ENCODE assay signal across 20 cellular contexts in genomic region chr4:78311306-78311705, GRCh38.
DNase-seq lines count a peak whose midpoint lies in the region; ATAC-seq, FAIRE-seq and TF ChIP-seq lines count a peak whose summit lies in the region.
"Had no signal": no experiment of that assay in that cellular context is flagged by ENCODE, and none has a peak within 500 bp of the region (broad histone marks: within the 10 kb centered on the region; RNA-seq: fewer than 3 reads in every experiment).

No MANE protein-coding gene starts in this region.

- TF ChIP-seq POLR2A in HepG2 (IDR thresholded peaks at IDR 0.05; ENCODE audit: insufficient read depth in 1 of 2, low read depth in 2 of 2, low read length in 2 of 2) (no peak), right lobe of liver (IDR thresholded peaks at IDR 0.05) (no peak), heart left ventricle (IDR thresholded peaks at IDR 0.05) (no peak)

- peaks cover 12 to 60% of the 10 kb centered on the region in 2 experiments for H3K36me3 ChIP-seq in HepG2 (replicated peaks in 1 of 2; ENCODE audit: control insufficient read depth in 1 of 2, insufficient read depth in 2 of 2, low read length in 2 of 2)
- H3K36me3 ChIP-seq in right lobe of liver = no peaks in the 10 kb centered on the region
- peaks cover 35% of the 10 kb centered on the region for H3K36me3 ChIP-seq in iPS-18a (ENCODE audit: control insufficient read depth, low read depth, low read length)
- no peaks in the 10 kb centered on the region for H3K36me3 ChIP-seq in upper lobe of right lung
- H3K36me3 ChIP-seq in heart left ventricle = no peaks in the 10 kb centered on the region

- DNase-seq in HepG2 (ENCODE audit: low spot score) (no peak), right lobe of liver (no peak), SK-MEL-5 (ENCODE audit: low read depth, low spot score) (peak; percentile 14), retinal pigment epithelial cell (ENCODE audit: low read depth) (no peak), upper lobe of right lung (no peak), NCI-H446 treated with DMSO at 0.1 percent for 48 hours (lab: John Stamatoyannopoulos, UW) (no peak), heart left ventricle (no peak)
- DNase-seq: AML-193; Calu3; CD4-positive, CD25-positive, alpha-beta regulatory T cell; DND-41; KG1; NCI-H1048; NCI-H146; NCI-H2081 treated with DMSO at 0.1 percent for 48 hours; NCI-H226; NCI-H526 treated with DMSO at 0.1 percent for 48 hours; Right ventricle myocardium superior had no signal

- H3K4me1 ChIP-seq in HepG2 (ENCODE audit: insufficient read depth, low read length) (no peaks in the 10 kb centered on the region), right lobe of liver (no peaks in the 10 kb centered on the region), iPS-18a (ENCODE audit: control insufficient read depth, low read depth, low read length) (peaks cover 28% of the 10 kb centered on the region), upper lobe of right lung (no peaks in the 10 kb centered on the region), heart left ventricle (peaks cover 0 to 7% (median 0%) of the 10 kb centered on the region in 12 donors)

- no TSS peak for BruUV-seq in HepG2 (replicated peaks; lab: Mats Ljungman, UMichigan)

- 96% methylated on average over 4 of the region's 4 CpGs for WGBS in HepG2 (ENCODE audit: low lambda C conversion rate)
- WGBS in right lobe of liver (ENCODE audit: insufficient coverage, low coverage, low lambda C conversion rate, missing lambda C conversion rate) = 53% methylated on average over 3 of the region's 4 CpGs
- WGBS in heart left ventricle, 4 donors = 78 to 83% (median 81%) methylated on average over 4 of the region's 4 CpGs

- H3K79me2 ChIP-seq in HepG2 (ENCODE audit: insufficient read depth, low read length) = no peaks in the 10 kb centered on the region

- no peak overlapping the region for H3K4me2 ChIP-seq in HepG2 (ENCODE audit: low read depth, low read length)

- TF ChIP-seq EP300 in HepG2 (IDR thresholded peaks at IDR 0.05; ENCODE audit: low read depth in 2 of 2, low read length in 2 of 2) = no peak
- no peak for TF ChIP-seq EP300 in HepG2 (CRISPR knock-in tag; IDR thresholded peaks at IDR 0.05; ENCODE audit: borderline replicate concordance)

- H4K20me1 ChIP-seq in HepG2 (ENCODE audit: insufficient read depth, low read length) = no peaks in the 10 kb centered on the region

- H3K4me3 ChIP-seq in HepG2 (replicated peaks in 1 of 3; ENCODE audit: insufficient read depth in 1 of 3, low read depth in 2 of 3, low read length in 3 of 3) (no peak overlapping the region), right lobe of liver (no peak overlapping the region), iPS-18a (ENCODE audit: low read length) (no peak overlapping the region), retinal pigment epithelial cell (ENCODE audit: low read length) (no peak overlapping the region), upper lobe of right lung (no peak overlapping the region), heart left ventricle (no peak overlapping the region)

- no peak overlapping the region for H3K27ac ChIP-seq in HepG2 (ENCODE audit: extremely low read length, insufficient read depth, low read length)
- H3K27ac ChIP-seq in right lobe of liver = no peak overlapping the region
- peak overlapping the region; percentile 34 for H3K27ac ChIP-seq in iPS-18a (ENCODE audit: low read length)
- no peak overlapping the region for H3K27ac ChIP-seq in upper lobe of right lung
- H3K27ac ChIP-seq in heart left ventricle = no peak overlapping the region

- H3K9ac ChIP-seq in HepG2 (ENCODE audit: insufficient read depth, low read depth, low read length) (no peak overlapping the region), iPS-18a (ENCODE audit: low read length) (no peak overlapping the region)

- in situ Hi-C loops in HepG2 (cut with HindIII; ENCODE audit: extremely low pct_ligation_motif_present, low pct_unique_long_range_greater_than_20kb) = no loop called here
- in situ Hi-C loops in SK-MEL-5 (cut with HindIII; ENCODE audit: low pct_unique_long_range_greater_than_20kb, low sequenced_read_pairs) = no loop called here

- H3K9me3 ChIP-seq in HepG2 (ENCODE audit: low read length) = no peaks in the 10 kb centered on the region
- no peaks in the 10 kb centered on the region for H3K9me3 ChIP-seq in right lobe of liver
- no peaks in the 10 kb centered on the region for H3K9me3 ChIP-seq in iPS-18a (ENCODE audit: control insufficient read depth, low read depth, low read length)
- no peaks in the 10 kb centered on the region for H3K9me3 ChIP-seq in upper lobe of right lung
- no peaks in the 10 kb centered on the region for H3K9me3 ChIP-seq in heart left ventricle

- POLR2A ChIA-PET in HepG2 (lab: Yijun Ruan, JAX) = no interaction called here

- no peak for TF ChIP-seq CTCF in HepG2 (CRISPR knock-in tag; IDR thresholded peaks at IDR 0.05)
- no peak for TF ChIP-seq CTCF in right lobe of liver (IDR thresholded peaks at IDR 0.05)
- TF ChIP-seq CTCF in retinal pigment epithelial cell (conservative IDR thresholded peaks at IDR 0.05; ENCODE audit: low read depth, low read length) = peak; percentile 2
- no peak for TF ChIP-seq CTCF in upper lobe of right lung (IDR thresholded peaks at IDR 0.05)
- TF ChIP-seq CTCF in heart left ventricle (IDR thresholded peaks at IDR 0.05) = no peak

- CTCF ChIA-PET in HepG2 (lab: Yijun Ruan, JAX; ENCODE audit: low intra/inter-chr PET ratio, low total read pairs) = no interaction called here

- peak; percentile 35; the same call in 1 of the 3 replicates for ATAC-seq in HepG2
- ATAC-seq in right lobe of liver = no peak
- no peak for ATAC-seq in upper lobe of right lung
- no peak for ATAC-seq in heart left ventricle

- H3K27me3 ChIP-seq in HepG2 (ENCODE audit: control insufficient read depth in 1 of 2, insufficient read depth in 2 of 2, low read length in 2 of 2) = no peaks in the 10 kb centered on the region
- H3K27me3 ChIP-seq in right lobe of liver = no peaks in the 10 kb centered on the region
- no peaks in the 10 kb centered on the region for H3K27me3 ChIP-seq in iPS-18a (ENCODE audit: control insufficient read depth, insufficient read depth, low read length)
- no peaks in the 10 kb centered on the region for H3K27me3 ChIP-seq in upper lobe of right lung
- H3K27me3 ChIP-seq in heart left ventricle = no peaks in the 10 kb centered on the region

- intact Hi-C loops in HepG2 (cut with micrococcal nuclease; ENCODE audit: unreplicated experiment) = no loop called here
- intact Hi-C loops in right lobe of liver (cut with DNase I) = no loop called here
- intact Hi-C loops in upper lobe of right lung (cut with DNase I) = no loop called here
- intact Hi-C loops in heart left ventricle (cut with DNase I) = no loop called here

- no peak overlapping the region for H2AFZ ChIP-seq in HepG2 (ENCODE audit: low read length)

- FAIRE-seq in HepG2 (lab: Jason Lieb, UNC) = no peak
- FAIRE-seq: A204.1 had no signal

- no peak for TF ChIP-seq RAD21 in HepG2 (CRISPR knock-in tag; IDR thresholded peaks at IDR 0.05)

TF ChIP-seq in HepG2, 621 proteins besides CTCF, POLR2A, EP300 and RAD21:
- no peak for TF ChIP-seq GPN1 (CRISPR knock-in tag; IDR thresholded peaks at IDR 0.05; ENCODE audit: borderline replicate concordance)
- TF ChIP-seq POLR2G (IDR thresholded peaks at IDR 0.05; ENCODE audit: low read depth, low read length) = no peak
- TF ChIP-seq CBX5 (CRISPR knock-in tag; IDR thresholded peaks at IDR 0.05; ENCODE audit: borderline replicate concordance) = no peak
